ENCODE assay signal across 8 cellular contexts in the genomic region with DNA sequence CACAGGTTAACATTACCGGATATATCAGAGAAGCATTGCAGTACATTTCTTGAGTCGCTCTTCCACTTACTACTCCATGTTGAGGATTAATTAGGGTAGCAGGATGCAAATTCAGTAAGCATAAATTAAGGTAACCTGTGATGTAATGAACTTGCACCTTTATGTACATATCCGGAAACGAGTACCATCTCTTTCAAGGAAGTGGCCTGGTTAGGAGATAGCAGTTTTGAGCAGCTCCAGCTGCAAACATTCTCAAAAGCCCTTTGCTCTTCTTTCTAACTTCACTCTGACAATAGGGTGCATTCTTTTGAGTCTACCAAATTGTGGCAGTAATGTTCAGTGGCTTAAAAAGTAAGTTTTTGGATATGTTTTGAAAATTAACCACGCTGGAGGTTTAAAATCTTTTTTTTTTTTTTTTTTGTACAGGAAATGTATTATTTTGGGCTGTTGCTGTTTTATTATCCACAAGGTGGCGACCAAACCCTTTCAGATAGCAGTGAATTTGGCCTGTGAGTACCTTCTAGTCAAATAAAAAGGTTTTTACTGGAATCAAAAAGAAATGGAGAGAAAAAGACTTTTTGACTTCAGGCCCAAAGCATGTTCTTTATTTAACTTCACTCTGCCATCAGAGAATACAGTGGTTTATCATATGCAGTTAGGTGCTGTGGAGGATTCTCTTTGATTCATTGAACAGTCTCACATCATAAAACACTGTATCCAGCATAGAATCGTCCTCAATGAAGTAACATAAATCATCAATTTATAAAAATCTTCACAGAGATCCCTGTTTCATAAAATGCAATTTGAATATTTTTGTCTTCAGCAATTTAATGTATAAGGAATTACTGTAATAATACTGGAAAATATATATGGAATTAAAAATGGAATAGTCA. TPM values are rescaled to one million over a fixed set of nuclear protein-coding genes. Genes with fewer than 3 reads are reported as not detected.
DNase-seq lines count a peak whose midpoint lies in the region; ATAC-seq and TF ChIP-seq lines count a peak whose summit lies in the region.

No MANE protein-coding gene starts in this region.

- peak; percentile 85 for ATAC-seq in activated CD8-positive, alpha-beta memory T cell treated with anti-CD3 and anti-CD28 coated beads, Interleukin-2, amount 10 ng/mL, durations not matched to agents 7 days and 5 days
- ATAC-seq in activated naive CD8-positive, alpha-beta T cell treated with anti-CD3 and anti-CD28 coated beads, Interleukin-2, amount 50 U/mL, for 24 hours: no peak
- ATAC-seq in HG02678 (IDR thresholded peaks at IDR 0.05; ENCODE audit: unreplicated experiment): no peak

- H3K4me3 Mint-ChIP-seq in activated CD8-positive, alpha-beta memory T cell treated with anti-CD3 and anti-CD28 coated beads, Interleukin-2, amount 10 ng/mL, durations not matched to agents 7 days and 5 days: peak overlapping the region; percentile 54
- H3K4me3 Mint-ChIP-seq in activated naive CD8-positive, alpha-beta T cell treated with anti-CD3 and anti-CD28 coated beads, Interleukin-2, amount 50 U/mL, for 24 hours: no peak overlapping the region

- POLR2A ChIA-PET in HEK293 (lab: Yijun Ruan, JAX): interaction anchor here (0.7 to 2.7 kb wide), 2 partner anchors 8 to 14 kb away, joined by 3 to 6 read pairs; partner anchors contain the start of genes FAM217B and PPP1R3D

- H3K4me1 Mint-ChIP-seq in activated CD8-positive, alpha-beta memory T cell treated with anti-CD3 and anti-CD28 coated beads, Interleukin-2, amount 10 ng/mL, durations not matched to agents 7 days and 5 days: peaks cover 21% of the 10 kb centered on the region
- H3K4me1 Mint-ChIP-seq in activated naive CD8-positive, alpha-beta T cell treated with anti-CD3 and anti-CD28 coated beads, Interleukin-2, amount 50 U/mL, for 24 hours: peaks cover 20% of the 10 kb centered on the region

- H3K9me3 Mint-ChIP-seq in activated CD8-positive, alpha-beta memory T cell treated with anti-CD3 and anti-CD28 coated beads, Interleukin-2, amount 10 ng/mL, durations not matched to agents 7 days and 5 days (ENCODE audit: low read depth): no peaks in the 10 kb centered on the region
- no peaks in the 10 kb centered on the region for H3K9me3 Mint-ChIP-seq in activated naive CD8-positive, alpha-beta T cell treated with anti-CD3 and anti-CD28 coated beads, Interleukin-2, amount 50 U/mL, for 24 hours

- no peaks in the 10 kb centered on the region for H3K27me3 ChIP-seq in hepatocyte

- DNase-seq in activated CD8-positive, alpha-beta memory T cell treated with anti-CD3 and anti-CD28 coated beads, Interleukin-2, amount 10 ng/mL, durations not matched to agents 7 days and 5 days: peak; percentile 59
- DNase-seq in activated CD8-positive, alpha-beta memory T cell treated with anti-CD3 and anti-CD28 coated beads for 24 hours: no peak
- DNase-seq in NCI-H446 (lab: John Stamatoyannopoulos, UW) (peak; percentile 62 to 72), hepatocyte (ENCODE audit: low spot score) (peak; percentile 69), substantia nigra (lab: John Stamatoyannopoulos, UW) (peak in 5 of 49 donors; percentile 9 to 26 (median 14))
- no peak for DNase-seq in activated naive CD8-positive, alpha-beta T cell treated with anti-CD3 and anti-CD28 coated beads, Interleukin-2, amount 50 U/mL, for 24 hours

- CTCF ChIA-PET in activated CD8-positive, alpha-beta memory T cell treated with anti-CD3 and anti-CD28 coated beads, Interleukin-2, amount 10 ng/mL, durations not matched to agents 7 days and 5 days (lab: Charles Lee): interaction anchor here (0.7 to 3.3 kb wide), 13 partner anchors 8 to 314 kb away, joined by 3 to 20 read pairs (median 4); partner anchors contain the start of genes FAM217B, PPP1R3D and SYCP2
- CTCF ChIA-PET in HEK293 (lab: Yijun Ruan, JAX): interaction anchor here (0.6 to 2.4 kb wide), 15 partner anchors 9 to 1990 kb away, joined by 3 to 8 read pairs (median 3); partner anchors contain the start of genes FAM217B, PPP1R3D and SYCP2

- peaks cover 3% of the 10 kb centered on the region for H3K79me2 ChIP-seq in hepatocyte

- TF ChIP-seq CTCF in HEK293 (tag by site-specific recombination; IDR thresholded peaks at IDR 0.05) (no peak), hepatocyte (IDR thresholded peaks at IDR 0.05; ENCODE audit: poor library complexity) (peak; percentile 72)

- no peaks in the 10 kb centered on the region for H4K20me1 ChIP-seq in hepatocyte (ENCODE audit: insufficient read depth, poor library complexity, severe bottlenecking)

- H3K4me2 ChIP-seq in hepatocyte: no peak overlapping the region

- H2AFZ ChIP-seq in hepatocyte: no peak overlapping the region

- no peak overlapping the region for H3K4me3 ChIP-seq in HEK293 (ENCODE audit: low read depth, low read length)
- H3K4me3 ChIP-seq in hepatocyte: no peak overlapping the region

- WGBS in hepatocyte (ENCODE audit: low lambda C conversion rate, missing lambda C conversion rate): 54% methylated on average over 7 of the region's 7 CpGs

- no peak overlapping the region for H3K27ac ChIP-seq in HEK293 (ENCODE audit: extremely low read depth, low read depth, low read length)
- H3K27ac ChIP-seq in hepatocyte: no peak overlapping the region
- H3K27ac ChIP-seq in substantia nigra (ENCODE audit: low read depth, low read length, poor library complexity, severe bottlenecking): peak overlapping the region; percentile 58

- no peaks in the 10 kb centered on the region for H3K27me3 Mint-ChIP-seq in activated CD8-positive, alpha-beta memory T cell treated with anti-CD3 and anti-CD28 coated beads, Interleukin-2, amount 10 ng/mL, durations not matched to agents 7 days and 5 days
- no peaks in the 10 kb centered on the region for H3K27me3 Mint-ChIP-seq in activated naive CD8-positive, alpha-beta T cell treated with anti-CD3 and anti-CD28 coated beads, Interleukin-2, amount 50 U/mL, for 24 hours

- H3K36me3 ChIP-seq in HEK293 (ENCODE audit: control insufficient read depth in 2 of 2, insufficient read depth in 1 of 2, low read length in 2 of 2) (peaks cover under 1 to 14% of the 10 kb centered on the region in 2 experiments), hepatocyte (replicated peaks; ENCODE audit: insufficient read depth, low read depth) (no peaks in the 10 kb centered on the region)

- peaks cover 8% of the 10 kb centered on the region for H3K36me3 Mint-ChIP-seq in activated CD8-positive, alpha-beta memory T cell treated with anti-CD3 and anti-CD28 coated beads, Interleukin-2, amount 10 ng/mL, durations not matched to agents 7 days and 5 days
- peaks cover 10% of the 10 kb centered on the region for H3K36me3 Mint-ChIP-seq in activated naive CD8-positive, alpha-beta T cell treated with anti-CD3 and anti-CD28 coated beads, Interleukin-2, amount 50 U/mL, for 24 hours (ENCODE audit: low read depth)

- H3K9me2 ChIP-seq in hepatocyte (replicated peaks; ENCODE audit: insufficient read depth): no peaks in the 10 kb centered on the region

- H3K27ac Mint-ChIP-seq in activated CD8-positive, alpha-beta memory T cell treated with anti-CD3 and anti-CD28 coated beads, Interleukin-2, amount 10 ng/mL, durations not matched to agents 7 days and 5 days: peak overlapping the region; percentile 92
- peak overlapping the region; percentile 70 for H3K27ac Mint-ChIP-seq in activated naive CD8-positive, alpha-beta T cell treated with anti-CD3 and anti-CD28 coated beads, Interleukin-2, amount 50 U/mL, for 24 hours

- H3K4me1 ChIP-seq in HEK293 (ENCODE audit: control insufficient read depth, insufficient read depth, low read length) (0 out of 2 replicates have a peak, but pooled peaks cover 7% of the 10 kb centered on the region), hepatocyte (ENCODE audit: insufficient read depth) (peaks cover 4% of the 10 kb centered on the region)

- H3K9me3 ChIP-seq in HEK293 (ENCODE audit: control insufficient read depth, insufficient read depth, low read depth, low read length) (no peaks in the 10 kb centered on the region), hepatocyte (ENCODE audit: low read depth) (no peaks in the 10 kb centered on the region)

TF ChIP-seq in HEK293, 187 proteins besides CTCF, POLR2A, EP300 and RAD21 (continues in another document):
- TF ChIP-seq KLF10 (tag by site-specific recombination; IDR thresholded peaks at IDR 0.05) (no peak), ZNF654 (tag by site-specific recombination; IDR thresholded peaks at IDR 0.05; ENCODE audit: low read depth) (peak; percentile 81), ZNF514 (tag by site-specific recombination; IDR thresholded peaks at IDR 0.05) (no peak), ZNF510 (tag by site-specific recombination; IDR thresholded peaks at IDR 0.05; ENCODE audit: insufficient replicate concordance) (no peak), ZNF530 (tag by site-specific recombination; IDR thresholded peaks at IDR 0.05; ENCODE audit: low read depth) (no peak)
- TF ChIP-seq, protein P1, sequence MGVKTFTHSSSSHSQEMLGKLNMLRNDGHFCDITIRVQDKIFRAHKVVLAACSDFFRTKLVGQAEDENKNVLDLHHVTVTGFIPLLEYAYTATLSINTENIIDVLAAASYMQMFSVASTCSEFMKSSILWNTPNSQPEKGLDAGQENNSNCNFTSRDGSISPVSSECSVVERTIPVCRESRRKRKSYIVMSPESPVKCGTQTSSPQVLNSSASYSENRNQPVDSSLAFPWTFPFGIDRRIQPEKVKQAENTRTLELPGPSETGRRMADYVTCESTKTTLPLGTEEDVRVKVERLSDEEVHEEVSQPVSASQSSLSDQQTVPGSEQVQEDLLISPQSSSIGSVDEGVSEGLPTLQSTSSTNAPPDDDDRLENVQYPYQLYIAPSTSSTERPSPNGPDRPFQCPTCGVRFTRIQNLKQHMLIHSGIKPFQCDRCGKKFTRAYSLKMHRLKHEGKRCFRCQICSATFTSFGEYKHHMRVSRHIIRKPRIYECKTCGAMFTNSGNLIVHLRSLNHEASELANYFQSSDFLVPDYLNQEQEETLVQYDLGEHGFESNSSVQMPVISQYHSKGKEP (tag by site-specific recombination; IDR thresholded peaks at IDR 0.05): no peak

RNA-seq across cellular contexts. Expression of gene FAM217B, which starts 8.9 kb away (rescaled TPM):
- total RNA-seq in activated CD8-positive, alpha-beta memory T cell treated with anti-CD3 and anti-CD28 coated beads, Interleukin-2, amount 10 ng/mL, durations not matched to agents 7 days and 5 days: 10 to 100 TPM; 21.9 to 31.2 TPM
- 10.9 and 14.7 TPM in 2 replicates for total RNA-seq in hepatocyte
- 15.2 and 15.3 TPM in 2 replicates for polyA plus RNA-seq in hepatocyte

RNA-seq across cellular contexts. Expression of gene PPP1R3D, which starts 9.0 kb away (rescaled TPM):
- total RNA-seq in activated CD8-positive, alpha-beta memory T cell treated with anti-CD3 and anti-CD28 coated beads, Interleukin-2, amount 10 ng/mL, durations not matched to agents 7 days and 5 days: 1 to 10 TPM; 8.5 to 8.7 TPM
- 6.1 and 7.0 TPM in 2 replicates for total RNA-seq in hepatocyte
- 3.2 and 3.4 TPM in 2 replicates for polyA plus RNA-seq in hepatocyte

RNA-seq across cellular contexts. Expression of gene CDH26, which starts 9.1 kb away (rescaled TPM):
- 1 to 10 TPM in 1 of 2 experiments, under 1 TPM in 1; 0.42 to 1.5 TPM for total RNA-seq in activated CD8-positive, alpha-beta memory T cell treated with anti-CD3 and anti-CD28 coated beads, Interleukin-2, amount 10 ng/mL, durations not matched to agents 7 days and 5 days
- total RNA-seq in hepatocyte: 0.88 and 2.2 TPM in 2 replicates
- 0.96 and 2.3 TPM in 2 replicates for polyA plus RNA-seq in hepatocyte

RNA-seq across cellular contexts. Expression of gene SYCP2, which starts 15.6 kb away (rescaled TPM):
- total RNA-seq in activated CD8-positive, alpha-beta memory T cell treated with anti-CD3 and anti-CD28 coated beads, Interleukin-2, amount 10 ng/mL, durations not matched to agents 7 days and 5 days: 10 to 100 TPM; 13.5 to 25.7 TPM
- 1.5 and 1.7 TPM in 2 replicates for total RNA-seq in hepatocyte
- polyA plus RNA-seq in hepatocyte: 1.1 and 1.2 TPM in 2 replicates

Comparison
In these comparisons a context has a peak if more than half of its experiments do, and no peak if none do; other contexts are left out.
1. DNase-seq: peak in activated CD8-positive, alpha-beta memory T cell treated with anti-CD3 and anti-CD28 coated beads, Interleukin-2, amount 10 ng/mL, durations not matched to agents 7 days and 5 days (single experiment), NCI-H446 (2 of 2) and hepatocyte (single experiment); none in activated CD8-positive, alpha-beta memory T cell treated with anti-CD3 and anti-CD28 coated beads for 24 hours (single experiment) and activated naive CD8-positive, alpha-beta T cell treated with anti-CD3 and anti-CD28 coated beads, Interleukin-2, amount 50 U/mL, for 24 hours (single experiment).